8 cellular contexts compared by ENCODE assay signal in genomic region chr11:108871152-108871551, GRCh38.
DNase-seq lines count a peak whose midpoint lies in the region; ATAC-seq and TF ChIP-seq lines count a peak whose summit lies in the region.

No MANE protein-coding gene starts in this region.

- H2AFZ ChIP-seq in PC-9 = no peak overlapping the region

- no peaks in the 10 kb centered on the region for H3K9me2 ChIP-seq in PC-9 (ENCODE audit: insufficient read depth)

- H3K79me2 ChIP-seq in PC-9 (ENCODE audit: low read depth) = no peaks in the 10 kb centered on the region; the same call in 1 of the 2 replicates

- peak; percentile 55 for TF ChIP-seq CTCF in AG04449 (IDR thresholded peaks at IDR 0.05; ENCODE audit: insufficient read depth, low read length, missing control alignments)
- TF ChIP-seq CTCF in GM12875 (IDR thresholded peaks at IDR 0.05; ENCODE audit: borderline replicate concordance, insufficient read depth, low read depth, low read length) = peak; percentile 35; the same call in 1 of the 2 replicates
- peak; percentile 58 for TF ChIP-seq CTCF in PC-9 (conservative IDR thresholded peaks at IDR 0.05)

- DNase-seq in AG04449 (ENCODE audit: low read depth, low spot score) (no peak), PC-9 (no peak), sciatic nerve (ENCODE audit: low spot score) (no peak), superior temporal gyrus (ENCODE audit: extremely low spot score) (no peak)
- no peak for DNase-seq in activated CD4-positive, CD25-positive, alpha-beta regulatory T cell treated with anti-CD3 and anti-CD28 coated beads, Interleukin-2, amount 50 U/mL, for 72 hours

- H3F3A ChIP-seq in PC-9 (ENCODE audit: insufficient read depth, low read depth) = no peaks in the 10 kb centered on the region

- CTCF ChIA-PET in AG04449 (lab: Yijun Ruan, JAX) = interaction anchor here (0.7 to 3.2 kb wide), 25 partner anchors 8 to 1068 kb away, joined by 3 to 35 read pairs (median 4); partner anchors contain the start of gene DDX10
- CTCF ChIA-PET in PC-9 (lab: Charles Lee) = no interaction called here

- H3K4me1 ChIP-seq in PC-9 (replicated peaks; ENCODE audit: insufficient read depth) = no peaks in the 10 kb centered on the region

- H3K4me3 ChIP-seq in AG04449 (ENCODE audit: low read depth, low read length) (no peak overlapping the region), GM12875 (ENCODE audit: low read depth, low read length) (no peak overlapping the region), PC-9 (no peak overlapping the region)

- intact Hi-C loops in PC-9 (cut with micrococcal nuclease; ENCODE audit: unreplicated experiment) = no loop called here
- intact Hi-C loops in sciatic nerve (cut with DNase I) = no loop called here

- POLR2A ChIA-PET in AG04449 (lab: Yijun Ruan, JAX) = no interaction called here
- POLR2A ChIA-PET in PC-9 (lab: Charles Lee; ENCODE audit: unreplicated experiment) = no interaction called here

- peaks cover 5% of the 10 kb centered on the region; the same call in 1 of the 2 replicates for H4K20me1 ChIP-seq in PC-9 (ENCODE audit: insufficient read depth)

- no peak overlapping the region for H3K27ac ChIP-seq in PC-9

- no peak overlapping the region for H3K4me2 ChIP-seq in PC-9

- H3K27me3 ChIP-seq in PC-9 (ENCODE audit: insufficient read depth, low read depth) = no peaks in the 10 kb centered on the region

- H3K9me3 ChIP-seq in PC-9 (ENCODE audit: insufficient read depth, low read depth) = no peaks in the 10 kb centered on the region

- ATAC-seq in esophagus mucosa = peak; percentile 29
- ATAC-seq in sciatic nerve = peak; percentile 44
- ATAC-seq in HG03095 (IDR thresholded peaks at IDR 0.05; ENCODE audit: unreplicated experiment) = no peak

- no peaks in the 10 kb centered on the region for H3K36me3 ChIP-seq in PC-9 (ENCODE audit: low read depth)

- no TSS peak for BruUV-seq in PC-9 (replicated peaks; lab: Mats Ljungman, UMichigan)
